Comparison of ENCODE assay signal across 8 cellular contexts in genomic region chr9:128921881-128922763, GRCh38. TPM values are rescaled to one million over a fixed set of nuclear protein-coding genes. Genes with fewer than 3 reads are reported as not detected.
DNase-seq lines count a peak whose midpoint lies in the region; ATAC-seq and TF ChIP-seq lines count a peak whose summit lies in the region.

No MANE protein-coding gene starts in this region.

- TF ChIP-seq CTCF in left ventricle myocardium inferior (IDR thresholded peaks at IDR 0.05; ENCODE audit: borderline replicate concordance), result peak; percentile 38

- peaks cover 62% of the 10 kb centered on the region for H3K4me1 ChIP-seq in left ventricle myocardium inferior

- peak overlapping the region; percentile 74 for H3K4me3 ChIP-seq in left ventricle myocardium inferior

- DNase-seq in EH (ENCODE audit: low read depth), result peak; percentile 65
- DNase-seq in activated CD8-positive, alpha-beta memory T cell treated with anti-CD3 and anti-CD28 coated beads, Interleukin-2, amount 50 U/mL, for 4 hours, result peak; percentile 32
- peak; percentile 58 for DNase-seq in left ventricle myocardium inferior
- DNase-seq in retina, result peak; percentile 88
- no peak for DNase-seq in NOMO-1 treated with dmso at 0.1 percent for 144 hours (lab: John Stamatoyannopoulos, UW; ENCODE audit: unreplicated experiment)
- DNase-seq in germinal center (ENCODE audit: low spot score), result no peak

- ATAC-seq in HG02970 (IDR thresholded peaks at IDR 0.05; ENCODE audit: low FRiP score, unreplicated experiment) (no peak), SK-N-SH treated with all-trans-retinoic acid at 6 μM for 48 hours (no peak)

- H3K9me3 ChIP-seq in left ventricle myocardium inferior (replicated peaks), result no peaks in the 10 kb centered on the region

- no peaks in the 10 kb centered on the region for H3K27me3 ChIP-seq in left ventricle myocardium inferior (ENCODE audit: low read depth)

- H3K36me3 ChIP-seq in left ventricle myocardium inferior, result peaks cover 9% of the 10 kb centered on the region

- intact Hi-C loops in left ventricle myocardium inferior (cut with micrococcal nuclease), result no loop called here

- H3K27ac ChIP-seq in left ventricle myocardium inferior (replicated peaks), result peak overlapping the region; percentile 90

TF ChIP-seq in SK-N-SH treated with all-trans-retinoic acid at 6 μM for 48 hours, 23 proteins besides CTCF, POLR2A, EP300 and RAD21:
- TF ChIP-seq TOX (CRISPR knock-in tag; IDR thresholded peaks at IDR 0.05; ENCODE audit: borderline replicate concordance) (no peak), ZNF70 (CRISPR knock-in tag; IDR thresholded peaks at IDR 0.05) (no peak), PATZ1 (CRISPR knock-in tag; IDR thresholded peaks at IDR 0.05; ENCODE audit: borderline replicate concordance) (no peak), GLIS3 (CRISPR knock-in tag; IDR thresholded peaks at IDR 0.05) (no peak), BACH2 (CRISPR knock-in tag; IDR thresholded peaks at IDR 0.05; ENCODE audit: borderline replicate concordance) (no peak), POU6F1 (CRISPR knock-in tag; IDR thresholded peaks at IDR 0.05; ENCODE audit: borderline replicate concordance, low read depth) (no peak), OSR1 (CRISPR knock-in tag; IDR thresholded peaks at IDR 0.05) (no peak), CSDC2 (CRISPR knock-in tag; IDR thresholded peaks at IDR 0.05) (no peak), ARNTL (CRISPR knock-in tag; IDR thresholded peaks at IDR 0.05; ENCODE audit: borderline replicate concordance, low read depth) (no peak), PPARA (CRISPR knock-in tag; IDR thresholded peaks at IDR 0.05; ENCODE audit: borderline replicate concordance) (no peak), ZNF8 (CRISPR knock-in tag; IDR thresholded peaks at IDR 0.05) (no peak), ZFP30 (CRISPR knock-in tag; IDR thresholded peaks at IDR 0.05) (no peak), TSHZ2 (CRISPR knock-in tag; IDR thresholded peaks at IDR 0.05) (no peak), CREB5 (CRISPR knock-in tag; IDR thresholded peaks at IDR 0.05; ENCODE audit: low read depth) (no peak), ISL1 (CRISPR knock-in tag; IDR thresholded peaks at IDR 0.05) (no peak)
TF ChIP-seq in SK-N-SH treated with all-trans-retinoic acid at 6 μM for 48 hours: peak in this region for 0.

RNA-seq across cellular contexts. Expression of gene PHYHD1, which starts 1.3 kb away (rescaled TPM):
- total RNA-seq in left ventricle myocardium inferior, result 20.3 TPM

RNA-seq across cellular contexts. Expression of gene DOLK, which starts 25.3 kb away (rescaled TPM):
- total RNA-seq in left ventricle myocardium inferior, result 8.4 TPM

RNA-seq across cellular contexts. Expression of gene NUP188, which starts 25.4 kb away (rescaled TPM):
- 15.9 TPM for total RNA-seq in left ventricle myocardium inferior

RNA-seq across cellular contexts. Expression of gene LRRC8A, which starts 40.2 kb away (rescaled TPM):
- 19.8 TPM for total RNA-seq in left ventricle myocardium inferior

RNA-seq across cellular contexts. Expression of gene KYAT1, which starts 40.4 kb away (rescaled TPM):
- total RNA-seq in left ventricle myocardium inferior, result 12.1 TPM

Comparison
In these comparisons a context has a peak if more than half of its experiments do, and no peak if none do; other contexts are left out.
1. DNase-seq: peak in EH (single experiment), activated CD8-positive, alpha-beta memory T cell treated with anti-CD3 and anti-CD28 coated beads, Interleukin-2, amount 50 U/mL, for 4 hours (single experiment), left ventricle myocardium inferior (single experiment) and retina (single experiment); none in NOMO-1 treated with dmso at 0.1 percent for 144 hours (single experiment) and germinal center (single experiment).